ENCODE assay signal across 19 cellular contexts in genomic region chr7:106752345-106752744, GRCh38.
DNase-seq lines count a peak whose midpoint lies in the region; ATAC-seq and TF ChIP-seq lines count a peak whose summit lies in the region.
"Had no signal": no experiment of that assay in that cellular context is flagged by ENCODE, and none has a peak within 500 bp of the region (broad histone marks: within the 10 kb centered on the region; RNA-seq: fewer than 3 reads in every experiment).

No MANE protein-coding gene starts in this region.

- H4K20me1 ChIP-seq in OCI-LY3 (ENCODE audit: insufficient read depth, low read length) = no peaks in the 10 kb centered on the region
- no peaks in the 10 kb centered on the region for H4K20me1 ChIP-seq in PC-3 (ENCODE audit: low read length)

- H3K36me3 ChIP-seq in OCI-LY3 (replicated peaks; ENCODE audit: low read depth, low read length) = peaks cover 11% of the 10 kb centered on the region
- H3K36me3 ChIP-seq in trophoblast cell (ENCODE audit: control insufficient read depth in 1 of 2, insufficient read depth in 2 of 2, low read length in 2 of 2) = no peaks in the 10 kb centered on the region
- H3K36me3 ChIP-seq in PC-3 (ENCODE audit: low read depth, low read length) = no peaks in the 10 kb centered on the region

- H3K27ac ChIP-seq in OCI-LY3 (ENCODE audit: low read length) = no peak overlapping the region
- H3K27ac ChIP-seq in trophoblast cell (ENCODE audit: low read depth, low read length) = no peak overlapping the region
- no peak overlapping the region for H3K27ac ChIP-seq in PC-3 (ENCODE audit: low read length)

- H3K79me2 ChIP-seq in OCI-LY3 (ENCODE audit: low read length) = no peaks in the 10 kb centered on the region
- H3K79me2 ChIP-seq in trophoblast cell (ENCODE audit: control insufficient read depth, insufficient read depth, low read length, poor library complexity) = no peaks in the 10 kb centered on the region
- H3K79me2 ChIP-seq in PC-3 (ENCODE audit: low read length) = no peaks in the 10 kb centered on the region

- H3K27me3 ChIP-seq in OCI-LY3 (ENCODE audit: low read depth, low read length) (no peaks in the 10 kb centered on the region), trophoblast cell (ENCODE audit: insufficient read depth, low read length) (no peaks in the 10 kb centered on the region), PC-3 (ENCODE audit: low read length) (no peaks in the 10 kb centered on the region)

- no peaks in the 10 kb centered on the region for H3F3A ChIP-seq in PC-3 (ENCODE audit: low read length, unreplicated experiment)

- TF ChIP-seq CTCF in OCI-LY3 (IDR thresholded peaks at IDR 0.05; ENCODE audit: low read depth, low read length) (no peak), PC-3 (conservative IDR thresholded peaks at IDR 0.05; ENCODE audit: low read depth, low read length) (no peak)

- POLR2A ChIA-PET in PC-3 (lab: Charles Lee; ENCODE audit: unreplicated experiment) = interaction anchor here (0.6 kb wide), 1 partner anchor 21 kb away, joined by 3 read pairs; no protein-coding TSS in a partner anchor

- no peak overlapping the region for H2BK12ac ChIP-seq in trophoblast cell (ENCODE audit: low read length)

- no peak overlapping the region for H2BK120ac ChIP-seq in trophoblast cell (ENCODE audit: insufficient read depth, low read length, poor library complexity)

- no peaks in the 10 kb centered on the region for H3K9me3 ChIP-seq in OCI-LY3 (ENCODE audit: insufficient read depth, low read length)
- no peaks in the 10 kb centered on the region for H3K9me3 ChIP-seq in trophoblast cell (ENCODE audit: insufficient read depth, low read depth, low read length)
- no peaks in the 10 kb centered on the region for H3K9me3 ChIP-seq in PC-3 (ENCODE audit: low read length)

- H3K4me3 ChIP-seq in OCI-LY3 (ENCODE audit: low read length) (no peak overlapping the region), trophoblast cell (ENCODE audit: low read depth, low read length) (no peak overlapping the region), PC-3 (ENCODE audit: low read length) (no peak overlapping the region)
- H3K4me3 ChIP-seq: GM23338 had no signal

- H3K4me2 ChIP-seq in OCI-LY3 (ENCODE audit: low read length) = no peak overlapping the region
- no peak overlapping the region for H3K4me2 ChIP-seq in trophoblast cell (ENCODE audit: low read length)
- H3K4me2 ChIP-seq in PC-3 (ENCODE audit: low read length) = no peak overlapping the region
- H3K4me2 ChIP-seq: GM23338 had no signal

- no peaks in the 10 kb centered on the region for H3K79me1 ChIP-seq in trophoblast cell (ENCODE audit: low read length)

- no peak overlapping the region for H4K91ac ChIP-seq in trophoblast cell (ENCODE audit: low read depth, low read length)

- H3K9ac ChIP-seq in OCI-LY3 (ENCODE audit: low read length) (no peak overlapping the region), trophoblast cell (ENCODE audit: low read length) (no peak overlapping the region), PC-3 (ENCODE audit: low read length) (no peak overlapping the region)

- H2AFZ ChIP-seq in OCI-LY3 (ENCODE audit: low read depth, low read length) (0 out of 2 replicates have a peak overlapping the region, but pooled peaks have one; percentile 49), trophoblast cell (ENCODE audit: insufficient read depth, low read length, poor library complexity) (no peak overlapping the region), PC-3 (ENCODE audit: low read length) (no peak overlapping the region)
- H2AFZ ChIP-seq: GM23338 had no signal

- no peak overlapping the region for H2AK5ac ChIP-seq in trophoblast cell (ENCODE audit: low read length)

- no peak overlapping the region for H3K4ac ChIP-seq in trophoblast cell (ENCODE audit: low read depth, low read length)

- H3K4me1 ChIP-seq in OCI-LY3 (ENCODE audit: low read length) = peaks cover 41% of the 10 kb centered on the region
- H3K4me1 ChIP-seq in trophoblast cell (ENCODE audit: control insufficient read depth in 1 of 2, insufficient read depth in 2 of 2, low read length in 2 of 2) = no peaks in the 10 kb centered on the region
- H3K4me1 ChIP-seq in PC-3 (ENCODE audit: insufficient read depth, low read length) = no peaks in the 10 kb centered on the region

- H4K12ac ChIP-seq in trophoblast cell (ENCODE audit: low read depth, low read length) = no peak overlapping the region

- H3K23ac ChIP-seq in trophoblast cell (ENCODE audit: low read length) = peak overlapping the region; percentile 82

- ATAC-seq in left colon (peak; percentile 90), HG03039 (IDR thresholded peaks at IDR 0.05; ENCODE audit: unreplicated experiment) (no peak), PC-3 (no peak)
- ATAC-seq: GM23338 had no signal

- DNase-seq in RPMI8226 (peak; percentile 20), left colon (peak; percentile 43 to 58), trophoblast cell (no peak), inferior parietal cortex (ENCODE audit: extremely low spot score) (no peak), PC-3 (no peak)
- DNase-seq: CD4-positive, CD25-positive, alpha-beta regulatory T cell; EL; GF-D8; HCEC 1CT; Karpas-422; MV-4-11; NCI-H187 treated with DMSO at 0.1 percent for 48 hours; NCI-H226; NCI-H524; NCI-H774; SHP77 had no signal

- H4K8ac ChIP-seq in trophoblast cell (ENCODE audit: low read depth, low read length) = no peak overlapping the region

- no peak overlapping the region for H3K14ac ChIP-seq in trophoblast cell (ENCODE audit: low read length)

- no peak overlapping the region for H2BK5ac ChIP-seq in trophoblast cell (ENCODE audit: low read depth, low read length, poor library complexity)

- CTCF ChIA-PET in PC-3 (lab: Charles Lee) = no interaction called here

- H3K18ac ChIP-seq in trophoblast cell (ENCODE audit: low read length) = no peak overlapping the region

- BruUV-seq in PC-3 (replicated peaks; lab: Mats Ljungman, UMichigan) = no TSS peak

- intact Hi-C loops in left colon (cut with DNase I, micrococcal nuclease) = no loop called here
- intact Hi-C loops in PC-3 (cut with micrococcal nuclease) = no loop called here

- no peaks in the 10 kb centered on the region; the same call in 1 of the 2 replicates for H3K9me2 ChIP-seq in PC-3 (replicated peaks; ENCODE audit: low read length)

Comparison
In these comparisons a context has a peak if more than half of its experiments do, and no peak if none do; other contexts are left out.
1. DNase-seq: peak in RPMI8226 (single experiment) and left colon (2 of 2); none in trophoblast cell (0 of 2), inferior parietal cortex (single experiment) and PC-3 (single experiment).